8 cellular contexts compared by ENCODE assay signal in the genomic region with DNA sequence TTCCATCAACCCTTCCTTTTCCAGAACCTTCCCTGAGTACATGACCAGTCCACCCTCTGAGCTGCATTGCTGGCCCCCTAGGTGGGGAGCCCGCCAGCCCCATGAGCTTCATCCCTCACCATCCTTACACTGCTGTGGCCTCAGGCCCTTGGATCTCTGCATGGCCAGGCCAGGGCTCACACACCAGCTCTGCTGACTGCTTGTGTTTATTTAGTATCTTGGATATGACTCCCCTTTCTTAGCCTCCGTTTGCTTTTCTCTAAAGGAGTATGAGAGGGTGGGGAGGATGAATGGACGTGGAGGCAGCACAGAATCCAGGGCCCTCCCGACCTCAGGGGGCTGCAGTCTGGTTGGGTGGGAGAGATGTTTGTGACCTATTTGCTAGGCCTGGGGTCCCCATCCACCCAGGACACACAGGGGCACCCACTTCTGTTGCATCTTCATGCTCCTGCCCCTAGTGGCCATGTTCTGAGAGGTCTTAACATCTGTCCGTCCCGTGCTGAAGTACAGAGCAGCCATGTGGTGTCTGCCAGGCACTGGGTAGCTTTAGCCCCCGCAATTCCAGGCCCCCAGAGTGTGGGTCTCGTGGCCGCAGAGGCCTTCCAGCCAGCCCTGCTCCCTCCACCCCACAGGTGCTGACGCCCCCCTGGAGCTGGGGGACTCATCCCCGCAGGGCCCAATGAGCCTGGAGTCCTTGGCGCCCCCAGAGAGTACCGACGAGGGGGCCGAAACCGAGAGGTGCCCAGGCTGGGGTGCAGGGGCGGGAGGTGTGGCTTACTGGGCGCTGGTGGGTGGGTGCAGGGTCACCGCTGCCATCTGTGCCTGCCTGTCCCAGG. TPM values are rescaled to one million over a fixed set of nuclear protein-coding genes. Genes with fewer than 3 reads are reported as not detected.
A peak's percentile ranks its signal among the peaks of the same experiment; 100 is the strongest.
DNase-seq lines count a peak whose midpoint lies in the region; ATAC-seq lines count a peak whose summit lies in the region.
"Had no signal": no experiment of that assay in that cellular context is flagged by ENCODE, and none has a peak within 500 bp of the region (broad histone marks: within the 10 kb centered on the region; RNA-seq: fewer than 3 reads in every experiment).

No MANE protein-coding gene starts in this region.

- CTCF ChIA-PET in activated CD8-positive, alpha-beta memory T cell treated with anti-CD3 and anti-CD28 coated beads, Interleukin-2, amount 10 ng/mL, durations not matched to agents 7 days and 5 days (lab: Charles Lee), result interaction anchor here (1.2 to 1.6 kb wide), 4 partner anchors 9 to 50 kb away, joined by 4 to 5 read pairs (median 4); no protein-coding TSS in a partner anchor

- no peak for DNase-seq in activated CD8-positive, alpha-beta memory T cell treated with anti-CD3 and anti-CD28 coated beads, Interleukin-2, amount 10 ng/mL, durations not matched to agents 7 days and 5 days
- DNase-seq in activated CD8-positive, alpha-beta memory T cell treated with anti-CD3 and anti-CD28 coated beads, Interleukin-2, amount 50 U/mL, for 48 hours, result no peak
- DNase-seq in stimulated activated effector memory CD8-positive, alpha-beta T cell treated with anti-CD3 and anti-CD28 coated beads, Interleukin-12 subunit alpha, Interleukin-12 subunit beta, amount 100 ng/mL, for 72 hours (ENCODE audit: low spot score in 2 of 2), result no peak
- no peak for DNase-seq in HK-2 (ENCODE audit: unreplicated experiment)
- no peak for DNase-seq in ecto neural progenitor cell (ENCODE audit: low spot score)
- DNase-seq: MV-4-11, sigmoid colon had no signal

- no peaks in the 10 kb centered on the region for H3K9me3 Mint-ChIP-seq in activated CD8-positive, alpha-beta memory T cell treated with anti-CD3 and anti-CD28 coated beads, Interleukin-2, amount 10 ng/mL, durations not matched to agents 7 days and 5 days (ENCODE audit: low read depth)
- H3K9me3 Mint-ChIP-seq in activated naive CD8-positive, alpha-beta T cell (ENCODE audit: low read depth), result no peaks in the 10 kb centered on the region
- H3K9me3 Mint-ChIP-seq in stimulated activated effector memory CD8-positive, alpha-beta T cell treated with anti-CD3 and anti-CD28 coated beads, Interleukin-12 subunit alpha, Interleukin-12 subunit beta, amount 100 ng/mL, for 72 hours, result no peaks in the 10 kb centered on the region

- H3K36me3 Mint-ChIP-seq in activated CD8-positive, alpha-beta memory T cell treated with anti-CD3 and anti-CD28 coated beads, Interleukin-2, amount 10 ng/mL, durations not matched to agents 7 days and 5 days, result peaks cover 54% of the 10 kb centered on the region
- peaks cover 11% of the 10 kb centered on the region for H3K36me3 Mint-ChIP-seq in activated naive CD8-positive, alpha-beta T cell
- H3K36me3 Mint-ChIP-seq in stimulated activated effector memory CD8-positive, alpha-beta T cell treated with anti-CD3 and anti-CD28 coated beads, Interleukin-12 subunit alpha, Interleukin-12 subunit beta, amount 100 ng/mL, for 72 hours, result peaks cover 95% of the 10 kb centered on the region

- H3K4me3 Mint-ChIP-seq in activated CD8-positive, alpha-beta memory T cell treated with anti-CD3 and anti-CD28 coated beads, Interleukin-2, amount 10 ng/mL, durations not matched to agents 7 days and 5 days, result no peak overlapping the region
- H3K4me3 Mint-ChIP-seq in activated naive CD8-positive, alpha-beta T cell, result peak overlapping the region; percentile 44
- H3K4me3 Mint-ChIP-seq in stimulated activated effector memory CD8-positive, alpha-beta T cell treated with anti-CD3 and anti-CD28 coated beads, Interleukin-12 subunit alpha, Interleukin-12 subunit beta, amount 100 ng/mL, for 72 hours, result no peak overlapping the region

- H3K4me1 Mint-ChIP-seq in activated CD8-positive, alpha-beta memory T cell treated with anti-CD3 and anti-CD28 coated beads, Interleukin-2, amount 10 ng/mL, durations not matched to agents 7 days and 5 days, result peaks cover 44% of the 10 kb centered on the region
- H3K4me1 Mint-ChIP-seq in activated naive CD8-positive, alpha-beta T cell (ENCODE audit: low read depth), result peaks cover 64% of the 10 kb centered on the region
- H3K4me1 Mint-ChIP-seq in stimulated activated effector memory CD8-positive, alpha-beta T cell treated with anti-CD3 and anti-CD28 coated beads, Interleukin-12 subunit alpha, Interleukin-12 subunit beta, amount 100 ng/mL, for 72 hours, result peaks cover 59% of the 10 kb centered on the region

- peak; percentile 50 for ATAC-seq in activated CD8-positive, alpha-beta memory T cell treated with anti-CD3 and anti-CD28 coated beads, Interleukin-2, amount 10 ng/mL, durations not matched to agents 7 days and 5 days
- peak; percentile 64 for ATAC-seq in stimulated activated effector memory CD8-positive, alpha-beta T cell treated with anti-CD3 and anti-CD28 coated beads, Interleukin-12 subunit alpha, Interleukin-12 subunit beta, amount 100 ng/mL, for 72 hours

- H3K27me3 Mint-ChIP-seq in activated CD8-positive, alpha-beta memory T cell treated with anti-CD3 and anti-CD28 coated beads, Interleukin-2, amount 10 ng/mL, durations not matched to agents 7 days and 5 days, result no peaks in the 10 kb centered on the region
- no peaks in the 10 kb centered on the region for H3K27me3 Mint-ChIP-seq in activated naive CD8-positive, alpha-beta T cell

- peak overlapping the region; percentile 51 for H3K27ac Mint-ChIP-seq in activated CD8-positive, alpha-beta memory T cell treated with anti-CD3 and anti-CD28 coated beads, Interleukin-2, amount 10 ng/mL, durations not matched to agents 7 days and 5 days
- peak overlapping the region; percentile 80 for H3K27ac Mint-ChIP-seq in activated naive CD8-positive, alpha-beta T cell
- peak overlapping the region; percentile 92 for H3K27ac Mint-ChIP-seq in stimulated activated effector memory CD8-positive, alpha-beta T cell treated with anti-CD3 and anti-CD28 coated beads, Interleukin-12 subunit alpha, Interleukin-12 subunit beta, amount 100 ng/mL, for 72 hours

RNA-seq across cellular contexts. Expression of gene ARHGEF1, which starts 13.0 kb away (rescaled TPM):
- 100 to 1,000 TPM; 545 to 682 TPM for total RNA-seq in activated CD8-positive, alpha-beta memory T cell treated with anti-CD3 and anti-CD28 coated beads, Interleukin-2, amount 10 ng/mL, durations not matched to agents 7 days and 5 days

RNA-seq across cellular contexts. Expression of gene CD79A, which starts 18.9 kb away (rescaled TPM):
- 1 to 10 TPM; 4.0 to 4.1 TPM for total RNA-seq in activated CD8-positive, alpha-beta memory T cell treated with anti-CD3 and anti-CD28 coated beads, Interleukin-2, amount 10 ng/mL, durations not matched to agents 7 days and 5 days
- total RNA-seq: sigmoid colon had no signal

RNA-seq across cellular contexts. Expression of gene ERFL, which starts 32.3 kb away (rescaled TPM):
- total RNA-seq in activated CD8-positive, alpha-beta memory T cell treated with anti-CD3 and anti-CD28 coated beads, Interleukin-2, amount 10 ng/mL, durations not matched to agents 7 days and 5 days, result 1 to 10 TPM; 1.5 to 1.9 TPM
- total RNA-seq: sigmoid colon had no signal

RNA-seq across cellular contexts. Expression of gene RPS19, which starts 35.9 kb away (rescaled TPM):
- total RNA-seq in activated CD8-positive, alpha-beta memory T cell treated with anti-CD3 and anti-CD28 coated beads, Interleukin-2, amount 10 ng/mL, durations not matched to agents 7 days and 5 days, result 1,000 to 10,000 TPM; 3,135 to 3,310 TPM

RNA-seq across cellular contexts. Expression of gene DMRTC2, which starts 51.1 kb away (rescaled TPM):
- total RNA-seq in activated CD8-positive, alpha-beta memory T cell treated with anti-CD3 and anti-CD28 coated beads, Interleukin-2, amount 10 ng/mL, durations not matched to agents 7 days and 5 days, result not detected
- total RNA-seq: sigmoid colon had no signal
